1 cellular context compared by ENCODE assay signal in the genomic region with DNA sequence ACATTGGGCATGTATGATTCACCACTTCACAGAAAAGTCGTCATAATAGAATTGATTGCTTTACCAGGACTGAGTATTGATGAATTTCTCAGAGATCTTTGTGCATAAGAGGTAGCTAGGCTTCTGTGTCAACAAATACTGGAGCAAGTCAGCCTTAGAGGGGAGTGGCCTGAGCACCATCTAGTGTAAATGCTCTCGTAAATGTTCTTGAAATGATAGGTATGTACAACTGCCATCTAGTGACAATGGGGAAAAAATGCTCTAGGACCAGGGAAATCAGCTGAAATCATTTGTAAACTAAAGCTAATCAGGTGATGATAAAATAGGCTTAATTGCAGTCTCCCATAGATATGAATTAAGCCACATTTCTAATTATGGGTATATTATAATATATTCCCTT.
TF ChIP-seq lines count a peak whose summit lies in the region.

No MANE protein-coding gene starts in this region.

TF ChIP-seq in H1, 55 proteins besides CTCF, POLR2A, EP300 and RAD21 (continued from another document):
- TF ChIP-seq, protein P1, sequence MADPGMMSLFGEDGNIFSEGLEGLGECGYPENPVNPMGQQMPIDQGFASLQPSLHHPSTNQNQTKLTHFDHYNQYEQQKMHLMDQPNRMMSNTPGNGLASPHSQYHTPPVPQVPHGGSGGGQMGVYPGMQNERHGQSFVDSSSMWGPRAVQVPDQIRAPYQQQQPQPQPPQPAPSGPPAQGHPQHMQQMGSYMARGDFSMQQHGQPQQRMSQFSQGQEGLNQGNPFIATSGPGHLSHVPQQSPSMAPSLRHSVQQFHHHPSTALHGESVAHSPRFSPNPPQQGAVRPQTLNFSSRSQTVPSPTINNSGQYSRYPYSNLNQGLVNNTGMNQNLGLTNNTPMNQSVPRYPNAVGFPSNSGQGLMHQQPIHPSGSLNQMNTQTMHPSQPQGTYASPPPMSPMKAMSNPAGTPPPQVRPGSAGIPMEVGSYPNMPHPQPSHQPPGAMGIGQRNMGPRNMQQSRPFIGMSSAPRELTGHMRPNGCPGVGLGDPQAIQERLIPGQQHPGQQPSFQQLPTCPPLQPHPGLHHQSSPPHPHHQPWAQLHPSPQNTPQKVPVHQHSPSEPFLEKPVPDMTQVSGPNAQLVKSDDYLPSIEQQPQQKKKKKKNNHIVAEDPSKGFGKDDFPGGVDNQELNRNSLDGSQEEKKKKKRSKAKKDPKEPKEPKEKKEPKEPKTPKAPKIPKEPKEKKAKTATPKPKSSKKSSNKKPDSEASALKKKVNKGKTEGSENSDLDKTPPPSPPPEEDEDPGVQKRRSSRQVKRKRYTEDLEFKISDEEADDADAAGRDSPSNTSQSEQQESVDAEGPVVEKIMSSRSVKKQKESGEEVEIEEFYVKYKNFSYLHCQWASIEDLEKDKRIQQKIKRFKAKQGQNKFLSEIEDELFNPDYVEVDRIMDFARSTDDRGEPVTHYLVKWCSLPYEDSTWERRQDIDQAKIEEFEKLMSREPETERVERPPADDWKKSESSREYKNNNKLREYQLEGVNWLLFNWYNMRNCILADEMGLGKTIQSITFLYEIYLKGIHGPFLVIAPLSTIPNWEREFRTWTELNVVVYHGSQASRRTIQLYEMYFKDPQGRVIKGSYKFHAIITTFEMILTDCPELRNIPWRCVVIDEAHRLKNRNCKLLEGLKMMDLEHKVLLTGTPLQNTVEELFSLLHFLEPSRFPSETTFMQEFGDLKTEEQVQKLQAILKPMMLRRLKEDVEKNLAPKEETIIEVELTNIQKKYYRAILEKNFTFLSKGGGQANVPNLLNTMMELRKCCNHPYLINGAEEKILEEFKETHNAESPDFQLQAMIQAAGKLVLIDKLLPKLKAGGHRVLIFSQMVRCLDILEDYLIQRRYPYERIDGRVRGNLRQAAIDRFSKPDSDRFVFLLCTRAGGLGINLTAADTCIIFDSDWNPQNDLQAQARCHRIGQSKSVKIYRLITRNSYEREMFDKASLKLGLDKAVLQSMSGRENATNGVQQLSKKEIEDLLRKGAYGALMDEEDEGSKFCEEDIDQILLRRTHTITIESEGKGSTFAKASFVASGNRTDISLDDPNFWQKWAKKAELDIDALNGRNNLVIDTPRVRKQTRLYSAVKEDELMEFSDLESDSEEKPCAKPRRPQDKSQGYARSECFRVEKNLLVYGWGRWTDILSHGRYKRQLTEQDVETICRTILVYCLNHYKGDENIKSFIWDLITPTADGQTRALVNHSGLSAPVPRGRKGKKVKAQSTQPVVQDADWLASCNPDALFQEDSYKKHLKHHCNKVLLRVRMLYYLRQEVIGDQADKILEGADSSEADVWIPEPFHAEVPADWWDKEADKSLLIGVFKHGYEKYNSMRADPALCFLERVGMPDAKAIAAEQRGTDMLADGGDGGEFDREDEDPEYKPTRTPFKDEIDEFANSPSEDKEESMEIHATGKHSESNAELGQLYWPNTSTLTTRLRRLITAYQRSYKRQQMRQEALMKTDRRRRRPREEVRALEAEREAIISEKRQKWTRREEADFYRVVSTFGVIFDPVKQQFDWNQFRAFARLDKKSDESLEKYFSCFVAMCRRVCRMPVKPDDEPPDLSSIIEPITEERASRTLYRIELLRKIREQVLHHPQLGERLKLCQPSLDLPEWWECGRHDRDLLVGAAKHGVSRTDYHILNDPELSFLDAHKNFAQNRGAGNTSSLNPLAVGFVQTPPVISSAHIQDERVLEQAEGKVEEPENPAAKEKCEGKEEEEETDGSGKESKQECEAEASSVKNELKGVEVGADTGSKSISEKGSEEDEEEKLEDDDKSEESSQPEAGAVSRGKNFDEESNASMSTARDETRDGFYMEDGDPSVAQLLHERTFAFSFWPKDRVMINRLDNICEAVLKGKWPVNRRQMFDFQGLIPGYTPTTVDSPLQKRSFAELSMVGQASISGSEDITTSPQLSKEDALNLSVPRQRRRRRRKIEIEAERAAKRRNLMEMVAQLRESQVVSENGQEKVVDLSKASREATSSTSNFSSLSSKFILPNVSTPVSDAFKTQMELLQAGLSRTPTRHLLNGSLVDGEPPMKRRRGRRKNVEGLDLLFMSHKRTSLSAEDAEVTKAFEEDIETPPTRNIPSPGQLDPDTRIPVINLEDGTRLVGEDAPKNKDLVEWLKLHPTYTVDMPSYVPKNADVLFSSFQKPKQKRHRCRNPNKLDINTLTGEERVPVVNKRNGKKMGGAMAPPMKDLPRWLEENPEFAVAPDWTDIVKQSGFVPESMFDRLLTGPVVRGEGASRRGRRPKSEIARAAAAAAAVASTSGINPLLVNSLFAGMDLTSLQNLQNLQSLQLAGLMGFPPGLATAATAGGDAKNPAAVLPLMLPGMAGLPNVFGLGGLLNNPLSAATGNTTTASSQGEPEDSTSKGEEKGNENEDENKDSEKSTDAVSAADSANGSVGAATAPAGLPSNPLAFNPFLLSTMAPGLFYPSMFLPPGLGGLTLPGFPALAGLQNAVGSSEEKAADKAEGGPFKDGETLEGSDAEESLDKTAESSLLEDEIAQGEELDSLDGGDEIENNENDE (IDR thresholded peaks at IDR 0.05; ENCODE audit: insufficient replicate concordance, low read length), result no peak
- TF ChIP-seq, protein P2, sequence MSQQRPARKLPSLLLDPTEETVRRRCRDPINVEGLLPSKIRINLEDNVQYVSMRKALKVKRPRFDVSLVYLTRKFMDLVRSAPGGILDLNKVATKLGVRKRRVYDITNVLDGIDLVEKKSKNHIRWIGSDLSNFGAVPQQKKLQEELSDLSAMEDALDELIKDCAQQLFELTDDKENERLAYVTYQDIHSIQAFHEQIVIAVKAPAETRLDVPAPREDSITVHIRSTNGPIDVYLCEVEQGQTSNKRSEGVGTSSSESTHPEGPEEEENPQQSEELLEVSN (IDR thresholded peaks at IDR 0.05), result no peak
- no peak for TF ChIP-seq TAF7 (optimal IDR thresholded peaks at IDR 0.05; ENCODE audit: borderline replicate concordance, low read depth, low read length)
- no peak for TF ChIP-seq ZNF274 (IDR thresholded peaks at IDR 0.05; ENCODE audit: borderline replicate concordance, extremely low read depth, low read length)
- no peak for TF ChIP-seq TCF12 (IDR thresholded peaks at IDR 0.05; ENCODE audit: low read depth, low read length)
